7 cellular contexts compared by ENCODE assay signal in genomic region chr2:229910832-229911412, GRCh38. TPM values are rescaled to one million over a fixed set of nuclear protein-coding genes. Genes with fewer than 3 reads are reported as not detected.
A peak's percentile ranks its signal among the peaks of the same experiment; 100 is the strongest.
DNase-seq lines count a peak whose midpoint lies in the region; ATAC-seq lines count a peak whose summit lies in the region.

No MANE protein-coding gene starts in this region.

- peak overlapping the region; percentile 6 for H3K4me3 Mint-ChIP-seq in activated T-helper 1 cell treated with anti-CD3 and anti-CD28 coated beads, Interleukin-12 subunit alpha, Interleukin-12 subunit beta, Interleukin-2, Interleukin-4 antibody, amounts not matched to agents 30 ng/mL and 10 ng/mL and 1 ng/mL, durations not matched to agents 14 hours and 24 hours and 36 hours

- H3K27ac Mint-ChIP-seq in activated T-helper 1 cell treated with anti-CD3 and anti-CD28 coated beads, Interleukin-12 subunit alpha, Interleukin-12 subunit beta, Interleukin-2, Interleukin-4 antibody, amounts not matched to agents 30 ng/mL and 10 ng/mL and 1 ng/mL, durations not matched to agents 14 hours and 24 hours and 36 hours, result peak overlapping the region; percentile 75

- ATAC-seq in GM19438 (IDR thresholded peaks at IDR 0.05; ENCODE audit: low read depth, unreplicated experiment), result peak; percentile 62

- H3K9me3 Mint-ChIP-seq in activated T-helper 1 cell treated with anti-CD3 and anti-CD28 coated beads, Interleukin-12 subunit alpha, Interleukin-12 subunit beta, Interleukin-2, Interleukin-4 antibody, amounts not matched to agents 30 ng/mL and 10 ng/mL and 1 ng/mL, durations not matched to agents 14 hours and 24 hours and 36 hours, result no peaks in the 10 kb centered on the region

- DNase-seq in GM03348 (ENCODE audit: low spot score) (peak; percentile 16), HuH-7 (ENCODE audit: low spot score) (peak; percentile 31), lung microvascular endothelial cell (ENCODE audit: low read depth in 2 of 2) (peak; percentile 20 to 37), NCI-H1092 (lab: John Stamatoyannopoulos, UW) (no peak)
- no peak for DNase-seq in activated T-helper 1 cell treated with anti-CD3 and anti-CD28 coated beads, Interleukin-12 subunit alpha, Interleukin-12 subunit beta, Interleukin-2, Interleukin-4 antibody, amounts not matched to agents 30 ng/mL and 10 ng/mL and 1 ng/mL, durations not matched to agents 14 hours and 24 hours and 36 hours (ENCODE audit: low spot score)
- no peak for DNase-seq in effector CD8-positive, alpha-beta T cell (lab: John Stamatoyannopoulos, UW)

- peaks cover 18% of the 10 kb centered on the region for H3K36me3 Mint-ChIP-seq in activated T-helper 1 cell treated with anti-CD3 and anti-CD28 coated beads, Interleukin-12 subunit alpha, Interleukin-12 subunit beta, Interleukin-2, Interleukin-4 antibody, amounts not matched to agents 30 ng/mL and 10 ng/mL and 1 ng/mL, durations not matched to agents 14 hours and 24 hours and 36 hours (ENCODE audit: low read depth)

- no peaks in the 10 kb centered on the region for H3K27me3 Mint-ChIP-seq in activated T-helper 1 cell treated with anti-CD3 and anti-CD28 coated beads, Interleukin-12 subunit alpha, Interleukin-12 subunit beta, Interleukin-2, Interleukin-4 antibody, amounts not matched to agents 30 ng/mL and 10 ng/mL and 1 ng/mL, durations not matched to agents 14 hours and 24 hours and 36 hours (ENCODE audit: insufficient read depth)

- intact Hi-C loops in activated T-helper 1 cell treated with anti-CD3 and anti-CD28 coated beads, Interleukin-12 subunit alpha, Interleukin-12 subunit beta, Interleukin-2, Interleukin-4 antibody, amounts not matched to agents 30 ng/mL and 10 ng/mL and 1 ng/mL, durations not matched to agents 14 hours and 24 hours and 36 hours (cut with micrococcal nuclease), result loop anchor here (1.0 to 5.0 kb wide), 4 partner anchors 9 to 110 kb away; no protein-coding TSS in a partner anchor

- peaks cover 39% of the 10 kb centered on the region for H3K4me1 Mint-ChIP-seq in activated T-helper 1 cell treated with anti-CD3 and anti-CD28 coated beads, Interleukin-12 subunit alpha, Interleukin-12 subunit beta, Interleukin-2, Interleukin-4 antibody, amounts not matched to agents 30 ng/mL and 10 ng/mL and 1 ng/mL, durations not matched to agents 14 hours and 24 hours and 36 hours (ENCODE audit: low read depth)

RNA-seq across cellular contexts. Expression of gene TRIP12, which starts 10.9 kb away (rescaled TPM):
- total RNA-seq in activated T-helper 1 cell treated with anti-CD3 and anti-CD28 coated beads, Interleukin-12 subunit alpha, Interleukin-12 subunit beta, Interleukin-2, Interleukin-4 antibody, amounts not matched to agents 30 ng/mL and 10 ng/mL and 1 ng/mL, durations not matched to agents 14 hours and 24 hours and 36 hours, result 244 and 253 TPM in 2 replicates
- total RNA-seq in lung microvascular endothelial cell, result 181 and 207 TPM in 2 replicates

RNA-seq across cellular contexts. Expression of gene FBXO36, which starts 11.4 kb away (rescaled TPM):
- total RNA-seq in activated T-helper 1 cell treated with anti-CD3 and anti-CD28 coated beads, Interleukin-12 subunit alpha, Interleukin-12 subunit beta, Interleukin-2, Interleukin-4 antibody, amounts not matched to agents 30 ng/mL and 10 ng/mL and 1 ng/mL, durations not matched to agents 14 hours and 24 hours and 36 hours, result 0.31 and 0.42 TPM in 2 replicates
- total RNA-seq in lung microvascular endothelial cell, result 0.60 and 0.87 TPM in 2 replicates

Comparison
In these comparisons a context has a peak if more than half of its experiments do, and no peak if none do; other contexts are left out.
1. DNase-seq: peak in GM03348 (single experiment), HuH-7 (single experiment) and lung microvascular endothelial cell (2 of 2); none in activated T-helper 1 cell treated with anti-CD3 and anti-CD28 coated beads, Interleukin-12 subunit alpha, Interleukin-12 subunit beta, Interleukin-2, Interleukin-4 antibody, amounts not matched to agents 30 ng/mL and 10 ng/mL and 1 ng/mL, durations not matched to agents 14 hours and 24 hours and 36 hours (single experiment), effector CD8-positive, alpha-beta T cell (single experiment) and NCI-H1092 (single experiment).